In genomic region chr6:42693725-42694323, GRCh38 we compare ENCODE assay signal across 12 cellular contexts. TPM values are rescaled to one million over a fixed set of nuclear protein-coding genes. Genes with fewer than 3 reads are reported as not detected.
DNase-seq lines count a peak whose midpoint lies in the region; ATAC-seq, FAIRE-seq and TF ChIP-seq lines count a peak whose summit lies in the region.
"Had no signal": no experiment of that assay in that cellular context is flagged by ENCODE, and none has a peak within 500 bp of the region (broad histone marks: within the 10 kb centered on the region; RNA-seq: fewer than 3 reads in every experiment).

No MANE protein-coding gene starts in this region.

- no peaks in the 10 kb centered on the region for H3K79me2 ChIP-seq in HepG2 (ENCODE audit: insufficient read depth, low read length)

- peaks cover 9% of the 10 kb centered on the region for H3K36me3 Mint-ChIP-seq in activated naive CD4-positive, alpha-beta T cell treated with anti-CD3 and anti-CD28 coated beads for 36 hours (ENCODE audit: low read depth)
- H3K36me3 Mint-ChIP-seq in T-helper 17 cell (ENCODE audit: low read depth), result peaks cover 6% of the 10 kb centered on the region

- H3K4me3 ChIP-seq in HepG2 (replicated peaks in 1 of 3; ENCODE audit: insufficient read depth in 1 of 3, low read depth in 2 of 3, low read length in 3 of 3) (no peak overlapping the region), testis (no peak overlapping the region)

- H3K27me3 Mint-ChIP-seq in activated naive CD4-positive, alpha-beta T cell treated with anti-CD3 and anti-CD28 coated beads for 36 hours (ENCODE audit: low read depth), result no peaks in the 10 kb centered on the region
- H3K27me3 Mint-ChIP-seq in T-helper 17 cell, result no peaks in the 10 kb centered on the region

- in situ Hi-C loops in HepG2 (cut with HindIII; ENCODE audit: extremely low pct_ligation_motif_present, low pct_unique_long_range_greater_than_20kb), result no loop called here

- CTCF ChIA-PET in activated naive CD4-positive, alpha-beta T cell treated with anti-CD3 and anti-CD28 coated beads for 36 hours (lab: Charles Lee), result interaction anchor here (1.0 to 2.2 kb wide), 8 partner anchors 9 to 207 kb away, joined by 3 to 11 read pairs (median 5); no protein-coding TSS in a partner anchor
- CTCF ChIA-PET in HepG2 (lab: Yijun Ruan, JAX; ENCODE audit: low intra/inter-chr PET ratio, low total read pairs), result no interaction called here

- H3K4me2 ChIP-seq in HepG2 (ENCODE audit: low read depth, low read length), result no peak overlapping the region

- H4K20me1 ChIP-seq in HepG2 (ENCODE audit: insufficient read depth, low read length), result no peaks in the 10 kb centered on the region

- no peak for TF ChIP-seq RAD21 in HepG2 (CRISPR knock-in tag; IDR thresholded peaks at IDR 0.05)

- WGBS in HepG2 (ENCODE audit: low lambda C conversion rate), result 98% methylated on average over 2 of the region's 2 CpGs
- WGBS in testis, 2 donors, result 84 to 90% methylated on average over 2 of the region's 2 CpGs

- POLR2A ChIA-PET in HepG2 (lab: Yijun Ruan, JAX), result interaction anchor here (1.2 kb wide), 1 partner anchor 52 kb away, joined by 4 read pairs; the partner anchor contains the start of gene TBCC

- TF ChIP-seq POLR2A in HepG2 (IDR thresholded peaks at IDR 0.05; ENCODE audit: insufficient read depth in 1 of 2, low read depth in 2 of 2, low read length in 2 of 2) (no peak), testis (IDR thresholded peaks at IDR 0.05) (no peak), GM18505 (IDR thresholded peaks at IDR 0.05; ENCODE audit: borderline replicate concordance, extremely low read depth, insufficient read depth, insufficient read length) (no peak)

- no peak overlapping the region for H2AFZ ChIP-seq in HepG2 (ENCODE audit: low read length)

- no peak overlapping the region for H3K4me3 Mint-ChIP-seq in activated naive CD4-positive, alpha-beta T cell treated with anti-CD3 and anti-CD28 coated beads for 36 hours
- H3K4me3 Mint-ChIP-seq in T-helper 17 cell, result no peak overlapping the region

- no peaks in the 10 kb centered on the region for H3K4me1 ChIP-seq in HepG2 (ENCODE audit: insufficient read depth, low read length)
- H3K4me1 ChIP-seq in testis, result peaks cover 8% of the 10 kb centered on the region

- TF ChIP-seq EP300 in HepG2 (IDR thresholded peaks at IDR 0.05; ENCODE audit: low read depth in 2 of 2, low read length in 2 of 2), result no peak
- TF ChIP-seq EP300 in HepG2 (CRISPR knock-in tag; IDR thresholded peaks at IDR 0.05; ENCODE audit: borderline replicate concordance), result no peak

- peak overlapping the region; percentile 61 for H3K27ac Mint-ChIP-seq in activated naive CD4-positive, alpha-beta T cell treated with anti-CD3 and anti-CD28 coated beads for 36 hours
- peak overlapping the region; percentile 91 for H3K27ac Mint-ChIP-seq in T-helper 17 cell

- H3K9ac ChIP-seq in HepG2 (ENCODE audit: insufficient read depth, low read depth, low read length), result no peak overlapping the region

- intact Hi-C loops in activated naive CD4-positive, alpha-beta T cell treated with anti-CD3 and anti-CD28 coated beads for 36 hours (cut with micrococcal nuclease), result no loop called here
- intact Hi-C loops in HepG2 (cut with micrococcal nuclease; ENCODE audit: unreplicated experiment), result no loop called here
- intact Hi-C loops in testis (cut with DNase I; ENCODE audit: low total_unique reads), result no loop called here

- peaks cover 38% of the 10 kb centered on the region for H3K4me1 Mint-ChIP-seq in activated naive CD4-positive, alpha-beta T cell treated with anti-CD3 and anti-CD28 coated beads for 36 hours (ENCODE audit: low read depth)
- peaks cover 16% of the 10 kb centered on the region for H3K4me1 Mint-ChIP-seq in T-helper 17 cell

- TF ChIP-seq CTCF in HepG2 (CRISPR knock-in tag; IDR thresholded peaks at IDR 0.05) (no peak), testis (IDR thresholded peaks at IDR 0.05) (no peak)

- no peak for DNase-seq in activated naive CD4-positive, alpha-beta T cell treated with anti-CD3 and anti-CD28 coated beads for 36 hours
- DNase-seq in activated naive CD4-positive, alpha-beta T cell treated with Interleukin-2 at 50 U/mL for 16 hours, result no peak
- no peak for DNase-seq in T-helper 17 cell
- DNase-seq in HepG2 (ENCODE audit: low spot score), result no peak
- DNase-seq in testis, result no peak
- DNase-seq in AG08396 (ENCODE audit: low spot score), result no peak
- no peak for DNase-seq in mucosa of gallbladder (ENCODE audit: low spot score)
- DNase-seq: activated CD4-positive, alpha-beta T cell treated with anti-CD3 and anti-CD28 coated beads, Interleukin-2, amount 50 U/mL, for 4 hours; stimulated activated CD8-positive, alpha-beta memory T cell treated with anti-CD3 and anti-CD28 coated beads, Interleukin-4, amount 100 ng/mL, for 48 hours had no signal

- no peaks in the 10 kb centered on the region for H3K9me3 Mint-ChIP-seq in activated naive CD4-positive, alpha-beta T cell treated with anti-CD3 and anti-CD28 coated beads for 36 hours

- H3K27me3 ChIP-seq in HepG2 (ENCODE audit: control insufficient read depth in 1 of 2, insufficient read depth in 2 of 2, low read length in 2 of 2), result no peaks in the 10 kb centered on the region
- H3K27me3 ChIP-seq in testis, result no peaks in the 10 kb centered on the region

- H3K36me3 ChIP-seq in HepG2 (replicated peaks in 1 of 2; ENCODE audit: control insufficient read depth in 1 of 2, insufficient read depth in 2 of 2, low read length in 2 of 2) (peaks cover 16 to 40% of the 10 kb centered on the region in 2 experiments), testis (ENCODE audit: low read depth, missing control alignments) (no peaks in the 10 kb centered on the region)

- H3K9me3 ChIP-seq in T-helper 17 cell (ENCODE audit: control insufficient read depth, low read length, poor library complexity, severe bottlenecking) (no peaks in the 10 kb centered on the region), HepG2 (ENCODE audit: low read length) (no peaks in the 10 kb centered on the region), testis (no peaks in the 10 kb centered on the region)

- H3K27ac ChIP-seq in HepG2 (ENCODE audit: extremely low read length, insufficient read depth, low read length) (no peak overlapping the region), testis (peak overlapping the region; percentile 2 to 41)

- ATAC-seq in T-helper 17 cell (peak; percentile 61), HepG2 (no peak), GM18505 (IDR thresholded peaks at IDR 0.05; ENCODE audit: unreplicated experiment) (no peak)
- ATAC-seq: Right ventricle myocardium inferior had no signal

- FAIRE-seq in HepG2 (lab: Jason Lieb, UNC), result no peak
- FAIRE-seq: bronchial epithelial cell had no signal

- BruUV-seq in HepG2 (replicated peaks; lab: Mats Ljungman, UMichigan), result no TSS peak

RNA-seq across cellular contexts. Expression of gene PRPH2, which starts 28.6 kb away (rescaled TPM):
- total RNA-seq in activated naive CD4-positive, alpha-beta T cell treated with anti-CD3 and anti-CD28 coated beads for 36 hours, result not detected
- not detected for total RNA-seq in T-helper 17 cell
- 0.04 and 0.06 TPM in 2 replicates for total RNA-seq in HepG2 (2016; rRNA removed; fragmentation: Illumina TruSeq; extraction: Trizol)
- 0.10 TPM in 1 of 2 replicates, not detected in the other for total RNA-seq in HepG2 (2016; cell fraction: cytosol; rRNA removed; fragmentation: Illumina TruSeq; extraction: Trizol; ENCODE audit: low read depth)
- 0.04 TPM in 1 of 2 replicates, not detected in the other for total RNA-seq in HepG2 (2016; cell fraction: insoluble cytoplasmic fraction; rRNA removed; fragmentation: Illumina TruSeq; extraction: Trizol)
- total RNA-seq in HepG2 (2016; cell fraction: membrane; rRNA removed; fragmentation: Illumina TruSeq; extraction: Trizol), result 0.10 TPM in 1 of 2 replicates, not detected in the other
- not detected in 2 replicates for total RNA-seq in HepG2 (2016; cell fraction: nucleus; rRNA removed; fragmentation: Illumina TruSeq; extraction: Trizol)
- 0.03 and 0.05 TPM in 2 replicates for polyA plus RNA-seq in HepG2 (2011; rRNA removed)
- polyA plus RNA-seq in HepG2 (2011; cell fraction: cytosol; rRNA removed), result 0.05 TPM in 2 replicates
- 0.08 TPM in 1 of 2 replicates, not detected in the other for polyA plus RNA-seq in HepG2 (2011; cell fraction: nucleus; rRNA removed)
- polyA plus RNA-seq in HepG2 (2012), result not detected in 2 replicates
- not detected in 2 replicates for polyA plus RNA-seq in HepG2 (2016; cell fraction: cytosol; fragmentation: Illumina TruSeq; extraction: Trizol; ENCODE audit: low read depth)
- polyA plus RNA-seq in HepG2 (2016; cell fraction: insoluble cytoplasmic fraction; fragmentation: Illumina TruSeq; extraction: Trizol; ENCODE audit: low read depth), result not detected in 2 replicates
- polyA plus RNA-seq in HepG2 (2016; cell fraction: membrane; fragmentation: Illumina TruSeq; extraction: Trizol; ENCODE audit: low read depth), result not detected in 2 replicates
- polyA plus RNA-seq in HepG2 (2016; cell fraction: nucleus; fragmentation: Illumina TruSeq; extraction: Trizol; ENCODE audit: insufficient read depth, low read depth), result not detected in 2 replicates
- not detected in 2 replicates for polyA minus RNA-seq in HepG2 (2011; rRNA and poly(A)+ RNA removed; ENCODE audit: low replicate concordance)
- polyA minus RNA-seq in HepG2 (2011; cell fraction: cytosol; rRNA and poly(A)+ RNA removed), result not detected in 2 replicates
- 0.12 TPM in 1 of 2 replicates, not detected in the other for polyA minus RNA-seq in HepG2 (2011; cell fraction: nucleus; rRNA and poly(A)+ RNA removed)
- total RNA-seq in testis, result 1 to 10 TPM; 6.0 to 6.6 TPM
- 5.4 TPM for polyA plus RNA-seq in testis (ENCODE audit: insufficient read depth, low read depth, low replicate concordance)
- 1.7 TPM for total RNA-seq in mucosa of gallbladder
- total RNA-seq: bronchial epithelial cell had no signal

RNA-seq across cellular contexts. Expression of gene TBCC, which starts 52.1 kb away (rescaled TPM):
- total RNA-seq in activated naive CD4-positive, alpha-beta T cell treated with anti-CD3 and anti-CD28 coated beads for 36 hours, result 10 to 100 TPM; 12.6 to 12.9 TPM
- 10 to 100 TPM; 71.5 to 73.2 TPM for total RNA-seq in T-helper 17 cell
- total RNA-seq in HepG2 (2016; rRNA removed; fragmentation: Illumina TruSeq; extraction: Trizol), result 36.1 and 43.2 TPM in 2 replicates
- 13.4 and 14.0 TPM in 2 replicates for total RNA-seq in HepG2 (2016; cell fraction: cytosol; rRNA removed; fragmentation: Illumina TruSeq; extraction: Trizol; ENCODE audit: low read depth)
- total RNA-seq in HepG2 (2016; cell fraction: insoluble cytoplasmic fraction; rRNA removed; fragmentation: Illumina TruSeq; extraction: Trizol), result 37.2 and 41.5 TPM in 2 replicates
- 20.4 and 22.9 TPM in 2 replicates for total RNA-seq in HepG2 (2016; cell fraction: membrane; rRNA removed; fragmentation: Illumina TruSeq; extraction: Trizol)
- 17.5 and 20.0 TPM in 2 replicates for total RNA-seq in HepG2 (2016; cell fraction: nucleus; rRNA removed; fragmentation: Illumina TruSeq; extraction: Trizol)
- 14.8 and 18.0 TPM in 2 replicates for polyA plus RNA-seq in HepG2 (2011; rRNA removed)
- 14.9 and 15.6 TPM in 2 replicates for polyA plus RNA-seq in HepG2 (2011; cell fraction: cytosol; rRNA removed)
- 12.6 and 13.8 TPM in 2 replicates for polyA plus RNA-seq in HepG2 (2011; cell fraction: nucleus; rRNA removed)
- polyA plus RNA-seq in HepG2 (2012), result 12.0 and 15.3 TPM in 2 replicates
- 5.2 and 5.5 TPM in 2 replicates for polyA plus RNA-seq in HepG2 (2016; cell fraction: cytosol; fragmentation: Illumina TruSeq; extraction: Trizol; ENCODE audit: low read depth)
- 26.8 and 28.7 TPM in 2 replicates for polyA plus RNA-seq in HepG2 (2016; cell fraction: insoluble cytoplasmic fraction; fragmentation: Illumina TruSeq; extraction: Trizol; ENCODE audit: low read depth)
- polyA plus RNA-seq in HepG2 (2016; cell fraction: membrane; fragmentation: Illumina TruSeq; extraction: Trizol; ENCODE audit: low read depth), result 7.8 and 9.2 TPM in 2 replicates
- 20.6 and 21.7 TPM in 2 replicates for polyA plus RNA-seq in HepG2 (2016; cell fraction: nucleus; fragmentation: Illumina TruSeq; extraction: Trizol; ENCODE audit: insufficient read depth, low read depth)
- polyA minus RNA-seq in HepG2 (2011; rRNA and poly(A)+ RNA removed; ENCODE audit: low replicate concordance), result 10.7 and 14.8 TPM in 2 replicates
- polyA minus RNA-seq in HepG2 (2011; cell fraction: cytosol; rRNA and poly(A)+ RNA removed), result 8.2 and 9.3 TPM in 2 replicates
- 7.6 and 7.7 TPM in 2 replicates for polyA minus RNA-seq in HepG2 (2011; cell fraction: nucleus; rRNA and poly(A)+ RNA removed)
- 10 to 100 TPM; 40.2 to 52.1 TPM for total RNA-seq in testis
- polyA plus RNA-seq in testis (ENCODE audit: insufficient read depth, low read depth, low replicate concordance), result 35.0 TPM
- total RNA-seq in mucosa of gallbladder, result 19.7 TPM
